1 cellular context compared by ENCODE assay signal in the genomic region with DNA sequence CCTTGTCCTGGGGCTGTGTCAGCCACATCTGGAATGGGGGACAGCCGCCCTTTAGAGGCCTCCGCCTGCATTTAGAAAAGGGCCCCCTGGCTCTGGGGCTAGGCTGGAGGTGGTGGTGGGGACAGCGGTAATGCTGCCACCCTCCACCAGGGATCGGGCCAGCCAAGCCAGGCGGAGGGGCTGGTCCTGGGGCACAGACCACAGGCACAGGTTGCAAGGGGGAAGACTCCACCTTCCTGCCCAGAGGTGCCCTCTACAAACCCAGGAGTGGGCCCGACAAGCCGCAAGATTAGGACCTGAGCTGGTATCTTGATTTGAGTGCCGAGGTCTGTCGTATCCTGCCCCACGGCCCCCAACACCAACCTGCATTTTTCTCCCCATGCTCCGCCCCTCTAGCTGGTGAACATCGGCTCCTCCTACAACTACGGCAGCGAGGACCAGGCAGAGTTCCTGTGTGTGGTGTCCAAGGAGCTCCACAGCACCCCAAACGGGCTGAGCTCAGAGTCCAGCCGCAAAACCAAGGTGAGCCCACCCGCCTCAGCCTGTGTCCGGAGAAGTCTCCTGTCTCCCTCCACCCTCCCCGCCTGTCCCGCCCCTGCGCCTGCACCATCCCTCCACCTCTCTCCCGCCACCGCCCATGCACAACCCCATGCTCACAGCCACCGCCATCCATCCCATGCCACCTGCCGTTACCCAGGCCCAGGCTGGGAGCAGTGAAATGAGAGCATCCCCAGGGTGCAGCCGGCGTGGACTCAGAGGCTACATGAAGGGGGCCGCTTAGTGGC.
TF ChIP-seq lines count a peak whose summit lies in the region.

No MANE protein-coding gene starts in this region.

TF ChIP-seq in GM23338, 12 proteins besides CTCF, POLR2A, EP300 and RAD21:
- no peak for TF ChIP-seq REST (IDR thresholded peaks at IDR 0.05; ENCODE audit: unreplicated experiment)
- TF ChIP-seq CREB1 (CRISPR knock-in tag; IDR thresholded peaks at IDR 0.05; ENCODE audit: low read depth) = no peak
- TF ChIP-seq JUNB (IDR thresholded peaks at IDR 0.05; ENCODE audit: unreplicated experiment) = no peak
- TF ChIP-seq EZH2 (IDR thresholded peaks at IDR 0.05; ENCODE audit: low read depth, unreplicated experiment) = no peak
- TF ChIP-seq EZH2phosphoT487 (IDR thresholded peaks at IDR 0.05; ENCODE audit: unreplicated experiment) = no peak
- TF ChIP-seq STAT1 (IDR thresholded peaks at IDR 0.05; ENCODE audit: unreplicated experiment) = no peak
- TF ChIP-seq ZNF462 (CRISPR knock-in tag; IDR thresholded peaks at IDR 0.05) = no peak
- TF ChIP-seq ZNF331 (CRISPR knock-in tag; IDR thresholded peaks at IDR 0.05; ENCODE audit: low read depth) = no peak
- TF ChIP-seq ZNF114 (CRISPR knock-in tag; IDR thresholded peaks at IDR 0.05) = no peak
- TF ChIP-seq, protein P1, sequence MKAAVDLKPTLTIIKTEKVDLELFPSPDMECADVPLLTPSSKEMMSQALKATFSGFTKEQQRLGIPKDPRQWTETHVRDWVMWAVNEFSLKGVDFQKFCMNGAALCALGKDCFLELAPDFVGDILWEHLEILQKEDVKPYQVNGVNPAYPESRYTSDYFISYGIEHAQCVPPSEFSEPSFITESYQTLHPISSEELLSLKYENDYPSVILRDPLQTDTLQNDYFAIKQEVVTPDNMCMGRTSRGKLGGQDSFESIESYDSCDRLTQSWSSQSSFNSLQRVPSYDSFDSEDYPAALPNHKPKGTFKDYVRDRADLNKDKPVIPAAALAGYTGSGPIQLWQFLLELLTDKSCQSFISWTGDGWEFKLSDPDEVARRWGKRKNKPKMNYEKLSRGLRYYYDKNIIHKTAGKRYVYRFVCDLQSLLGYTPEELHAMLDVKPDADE (IDR thresholded peaks at IDR 0.05) = no peak
- TF ChIP-seq NANOG (IDR thresholded peaks at IDR 0.05; ENCODE audit: borderline replicate concordance) = no peak
- no peak for TF ChIP-seq POLR2AphosphoS5 (IDR thresholded peaks at IDR 0.05; ENCODE audit: low read depth)
TF ChIP-seq in GM23338: peak in this region for 0.
